1 cellular context compared by ENCODE assay signal in genomic region chr1:108746382-108747127, GRCh38.
A peak's percentile ranks its signal among the peaks of the same experiment; 100 is the strongest.
TF ChIP-seq lines count a peak whose summit lies in the region.

Gene STXBP3 (plus strand): TSS chr1:108746674. CDS start chr1:108746738, 64 bp downstream.

TF ChIP-seq in K562, 482 proteins besides CTCF, POLR2A, EP300 and RAD21 (continued from another document and continues in another):
- TF ChIP-seq CHD7 (IDR thresholded peaks at IDR 0.05; ENCODE audit: low read depth, low read length) (no peak), NFE2L1 (tag; IDR thresholded peaks at IDR 0.05; ENCODE audit: borderline replicate concordance, low read depth) (no peak), SRSF3 (IDR thresholded peaks at IDR 0.05; ENCODE audit: insufficient read depth, low read length) (0 out of 2 replicates have a peak, but pooled peaks have one; percentile 57), RCOR1 (IDR thresholded peaks at IDR 0.05; ENCODE audit: borderline replicate concordance in 1 of 2, low read depth in 2 of 2, low read length in 2 of 2) (peak; percentile 62 to 90), CCNT2 (IDR thresholded peaks at IDR 0.05; ENCODE audit: borderline replicate concordance, extremely low read depth, insufficient read length, low read depth, low read length) (peak; percentile 73), TCF15 (CRISPR knock-in tag; IDR thresholded peaks at IDR 0.05) (no peak), PTTG1 (tag; IDR thresholded peaks at IDR 0.05; ENCODE audit: low read depth) (no peak), TSHZ1 (CRISPR knock-in tag; IDR thresholded peaks at IDR 0.05) (no peak), MAFF (IDR thresholded peaks at IDR 0.05; ENCODE audit: low read length) (no peak), ZNF175 (CRISPR knock-in tag; IDR thresholded peaks at IDR 0.05; ENCODE audit: low read depth) (no peak), RFX7 (CRISPR knock-in tag; IDR thresholded peaks at IDR 0.05) (no peak), ZNF717 (CRISPR knock-in tag; IDR thresholded peaks at IDR 0.05) (no peak), ZBTB7A (IDR thresholded peaks at IDR 0.05; ENCODE audit: borderline replicate concordance, control insufficient read depth, low read depth, low read length) (no peak), HMGN3 (IDR thresholded peaks at IDR 0.05; ENCODE audit: borderline replicate concordance, extremely low read depth, insufficient read length, low read depth, low read length) (peak; percentile 89), UBTF (IDR thresholded peaks at IDR 0.05; ENCODE audit: borderline replicate concordance in 1 of 2, low read depth in 2 of 2, low read length in 2 of 2) (peak; percentile 49 to 73; a peak in 1 of 4 replicates), DNMT1 (IDR thresholded peaks at IDR 0.05) (no peak), NFATC3 (IDR thresholded peaks at IDR 0.05) (no peak), L3MBTL2 (IDR thresholded peaks at IDR 0.05) (peak; percentile 99), ZNF589 (CRISPR knock-in tag; IDR thresholded peaks at IDR 0.05; ENCODE audit: low read depth) (peak; percentile 86; the same call in 1 of the 2 replicates), ZNF140 (CRISPR knock-in tag; IDR thresholded peaks at IDR 0.05) (no peak), EGR1 (conservative IDR thresholded peaks at IDR 0.05) (peak; percentile 89), SRSF7 (optimal IDR thresholded peaks at IDR 0.05; ENCODE audit: low read depth, low read length) (no peak), ZNF766 (CRISPR knock-in tag; conservative IDR thresholded peaks at IDR 0.05) (peak; percentile 74; the same call in 1 of the 2 replicates), ELK1 (CRISPR knock-in tag; IDR thresholded peaks at IDR 0.05) (no peak), ESRRA (IDR thresholded peaks at IDR 0.05; ENCODE audit: borderline replicate concordance, low read depth) (peak; percentile 77; the same call in 1 of the 2 replicates), HNRNPLL (IDR thresholded peaks at IDR 0.05; ENCODE audit: low read depth, low read length, poor library complexity, severe bottlenecking) (peak; percentile 96), TCF7 (IDR thresholded peaks at IDR 0.05; ENCODE audit: borderline replicate concordance) (no peak), SFPQ (IDR thresholded peaks at IDR 0.05; ENCODE audit: low read depth, low read length) (no peak), SIX5 (IDR thresholded peaks at IDR 0.05; ENCODE audit: borderline replicate concordance in 1 of 2, insufficient read depth in 1 of 2, low read depth in 1 of 2, low read length in 2 of 2) (no peak), SMARCC2 (IDR thresholded peaks at IDR 0.05; ENCODE audit: low read depth) (no peak), KDM1A (IDR thresholded peaks at IDR 0.05) (0 out of 4 replicates have a peak, but pooled peaks of 1 of the 2 experiments have one; percentile 22), CC2D1A (IDR thresholded peaks at IDR 0.05) (peak; percentile 47; the same call in 1 of the 2 replicates), TBL1XR1 (IDR thresholded peaks at IDR 0.05; ENCODE audit: low read length in 2 of 2) (peak in 1 of 2 experiments; percentile 73), BRCA1 (IDR thresholded peaks at IDR 0.05) (no peak), BRCA1 (CRISPR knock-in tag; IDR thresholded peaks at IDR 0.05) (no peak), ZNF778 (CRISPR knock-in tag; IDR thresholded peaks at IDR 0.05) (no peak), FOXA1 (IDR thresholded peaks at IDR 0.05; ENCODE audit: borderline replicate concordance) (no peak), NONO (IDR thresholded peaks at IDR 0.05; ENCODE audit: low read depth in 2 of 2, low read length in 1 of 2) (peak; percentile 39 to 61; a peak in 3 of 4 replicates), KAT7 (CRISPR knock-in tag; IDR thresholded peaks at IDR 0.05; ENCODE audit: borderline replicate concordance) (no peak; the same call in 1 of the 2 replicates), ZBTB9 (CRISPR knock-in tag; IDR thresholded peaks at IDR 0.05) (peak; percentile 82)
